Comparison of ENCODE assay signal across 1 cellular context in genomic region chr11:117223741-117224685, GRCh38.
TF ChIP-seq lines count a peak whose summit lies in the region.

No MANE protein-coding gene starts in this region.

TF ChIP-seq in K562, 482 proteins besides CTCF, POLR2A, EP300 and RAD21 (continued from another document and continues in another):
- TF ChIP-seq, protein P1, sequence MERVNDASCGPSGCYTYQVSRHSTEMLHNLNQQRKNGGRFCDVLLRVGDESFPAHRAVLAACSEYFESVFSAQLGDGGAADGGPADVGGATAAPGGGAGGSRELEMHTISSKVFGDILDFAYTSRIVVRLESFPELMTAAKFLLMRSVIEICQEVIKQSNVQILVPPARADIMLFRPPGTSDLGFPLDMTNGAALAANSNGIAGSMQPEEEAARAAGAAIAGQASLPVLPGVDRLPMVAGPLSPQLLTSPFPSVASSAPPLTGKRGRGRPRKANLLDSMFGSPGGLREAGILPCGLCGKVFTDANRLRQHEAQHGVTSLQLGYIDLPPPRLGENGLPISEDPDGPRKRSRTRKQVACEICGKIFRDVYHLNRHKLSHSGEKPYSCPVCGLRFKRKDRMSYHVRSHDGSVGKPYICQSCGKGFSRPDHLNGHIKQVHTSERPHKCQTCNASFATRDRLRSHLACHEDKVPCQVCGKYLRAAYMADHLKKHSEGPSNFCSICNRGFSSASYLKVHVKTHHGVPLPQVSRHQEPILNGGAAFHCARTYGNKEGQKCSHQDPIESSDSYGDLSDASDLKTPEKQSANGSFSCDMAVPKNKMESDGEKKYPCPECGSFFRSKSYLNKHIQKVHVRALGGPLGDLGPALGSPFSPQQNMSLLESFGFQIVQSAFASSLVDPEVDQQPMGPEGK (CRISPR knock-in tag; IDR thresholded peaks at IDR 0.05; ENCODE audit: borderline replicate concordance) = no peak
- TF ChIP-seq ZNF830 (CRISPR knock-in tag; IDR thresholded peaks at IDR 0.05) (no peak), ZNF740 (CRISPR knock-in tag; IDR thresholded peaks at IDR 0.05) (no peak), ZNF740 (tag; IDR thresholded peaks at IDR 0.05) (no peak), CBX2 (IDR thresholded peaks at IDR 0.05; ENCODE audit: insufficient read depth, low read length, poor library complexity, severe bottlenecking) (no peak), BACH1 (tag; IDR thresholded peaks at IDR 0.05) (no peak), TFAM (CRISPR knock-in tag; conservative IDR thresholded peaks at IDR 0.05) (no peak), ZNF175 (CRISPR knock-in tag; IDR thresholded peaks at IDR 0.05; ENCODE audit: low read depth) (0 out of 2 replicates have a peak, but pooled peaks have one; percentile 45), CBX8 (IDR thresholded peaks at IDR 0.05; ENCODE audit: borderline replicate concordance, extremely low read depth, low read depth, low read length, poor library complexity, severe bottlenecking) (no peak), SAP30 (IDR thresholded peaks at IDR 0.05; ENCODE audit: borderline replicate concordance, insufficient read depth, low read depth, low read length, poor library complexity, severe bottlenecking) (no peak), PRPF4 (IDR thresholded peaks at IDR 0.05; ENCODE audit: insufficient read depth, low read depth, low read length, poor library complexity, severe bottlenecking) (no peak), HMG20B (CRISPR knock-in tag; IDR thresholded peaks at IDR 0.05) (no peak), ZNF23 (CRISPR knock-in tag; IDR thresholded peaks at IDR 0.05) (no peak), ZNF124 (CRISPR knock-in tag; IDR thresholded peaks at IDR 0.05) (no peak), U2AF1 (optimal IDR thresholded peaks at IDR 0.05; ENCODE audit: low read depth, low read length) (no peak), SOX6 (IDR thresholded peaks at IDR 0.05) (peak; percentile 87), MYC (IDR thresholded peaks at IDR 0.05; ENCODE audit: low read depth, low read length) (no peak), MYC (CRISPR knock-in tag; IDR thresholded peaks at IDR 0.05; ENCODE audit: borderline replicate concordance, low read depth) (no peak), ZNF197 (CRISPR knock-in tag; IDR thresholded peaks at IDR 0.05; ENCODE audit: low read depth) (no peak), GATA2 (CRISPR knock-in tag; IDR thresholded peaks at IDR 0.05) (peak; percentile 92), ZNF253 (CRISPR knock-in tag; conservative IDR thresholded peaks at IDR 0.05) (no peak), EGR1 (conservative IDR thresholded peaks at IDR 0.05) (no peak), ZNF668 (CRISPR knock-in tag; IDR thresholded peaks at IDR 0.05) (no peak), BCLAF1 (IDR thresholded peaks at IDR 0.05; ENCODE audit: borderline replicate concordance in 1 of 2, control insufficient read depth in 1 of 2, low read depth in 2 of 2, low read length in 1 of 2) (no peak), BDP1 (IDR thresholded peaks at IDR 0.05; ENCODE audit: insufficient read depth, insufficient read length) (no peak), POU5F1 (IDR thresholded peaks at IDR 0.05; ENCODE audit: borderline replicate concordance, low read depth, low read length, partially characterized antibody) (no peak), ZC3H4 (CRISPR knock-in tag; IDR thresholded peaks at IDR 0.05; ENCODE audit: borderline replicate concordance) (no peak), HDAC6 (IDR thresholded peaks at IDR 0.05; ENCODE audit: low read depth, low read length) (no peak), NFIX (CRISPR knock-in tag; IDR thresholded peaks at IDR 0.05; ENCODE audit: low read depth) (no peak), CHAMP1 (IDR thresholded peaks at IDR 0.05) (no peak), SIN3A (IDR thresholded peaks at IDR 0.05; ENCODE audit: borderline replicate concordance in 2 of 2, control insufficient read depth in 1 of 2, low read depth in 2 of 2, low read length in 2 of 2) (peak in 1 of 2 experiments; percentile 61; a peak in 1 of 4 replicates), SIRT6 (IDR thresholded peaks at IDR 0.05; ENCODE audit: low read depth, low read length) (no peak), NR1H2 (CRISPR knock-in tag; IDR thresholded peaks at IDR 0.05) (no peak), USF1 (CRISPR knock-in tag; IDR thresholded peaks at IDR 0.05) (no peak), TAF7 (tag; IDR thresholded peaks at IDR 0.05) (no peak), JUND (IDR thresholded peaks at IDR 0.05; ENCODE audit: borderline replicate concordance, low read depth, low read length) (peak; percentile 60; the same call in 1 of the 2 replicates), JUND (tag; IDR thresholded peaks at IDR 0.05; ENCODE audit: borderline replicate concordance, low read depth, low read length) (peak; percentile 44; the same call in 1 of the 3 replicates), ZNF311 (CRISPR knock-in tag; IDR thresholded peaks at IDR 0.05) (no peak), GTF2F1 (IDR thresholded peaks at IDR 0.05; ENCODE audit: low read depth, low read length) (no peak), CHCHD3 (CRISPR knock-in tag; IDR thresholded peaks at IDR 0.05) (no peak), PML (IDR thresholded peaks at IDR 0.05; ENCODE audit: low read length) (peak; percentile 93), FOXA3 (CRISPR knock-in tag; conservative IDR thresholded peaks at IDR 0.05 in 1 of 2, IDR thresholded peaks at IDR 0.05 in 1 of 2) (no peak), ZBTB1 (CRISPR knock-in tag; IDR thresholded peaks at IDR 0.05; ENCODE audit: borderline replicate concordance, low read depth) (no peak), ZBTB7A (IDR thresholded peaks at IDR 0.05; ENCODE audit: borderline replicate concordance, control insufficient read depth, low read depth, low read length) (no peak), MEIS2 (IDR thresholded peaks at IDR 0.05; ENCODE audit: partially characterized antibody) (peak; percentile 98), PHB (CRISPR knock-in tag; IDR thresholded peaks at IDR 0.05) (no peak), ZFP1 (CRISPR knock-in tag; IDR thresholded peaks at IDR 0.05) (no peak)
- TF ChIP-seq, protein P2, sequence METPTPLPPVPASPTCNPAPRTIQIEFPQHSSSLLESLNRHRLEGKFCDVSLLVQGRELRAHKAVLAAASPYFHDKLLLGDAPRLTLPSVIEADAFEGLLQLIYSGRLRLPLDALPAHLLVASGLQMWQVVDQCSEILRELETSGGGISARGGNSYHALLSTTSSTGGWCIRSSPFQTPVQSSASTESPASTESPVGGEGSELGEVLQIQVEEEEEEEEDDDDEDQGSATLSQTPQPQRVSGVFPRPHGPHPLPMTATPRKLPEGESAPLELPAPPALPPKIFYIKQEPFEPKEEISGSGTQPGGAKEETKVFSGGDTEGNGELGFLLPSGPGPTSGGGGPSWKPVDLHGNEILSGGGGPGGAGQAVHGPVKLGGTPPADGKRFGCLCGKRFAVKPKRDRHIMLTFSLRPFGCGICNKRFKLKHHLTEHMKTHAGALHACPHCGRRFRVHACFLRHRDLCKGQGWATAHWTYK (CRISPR knock-in tag; IDR thresholded peaks at IDR 0.05) = no peak
- TF ChIP-seq, protein P3, sequence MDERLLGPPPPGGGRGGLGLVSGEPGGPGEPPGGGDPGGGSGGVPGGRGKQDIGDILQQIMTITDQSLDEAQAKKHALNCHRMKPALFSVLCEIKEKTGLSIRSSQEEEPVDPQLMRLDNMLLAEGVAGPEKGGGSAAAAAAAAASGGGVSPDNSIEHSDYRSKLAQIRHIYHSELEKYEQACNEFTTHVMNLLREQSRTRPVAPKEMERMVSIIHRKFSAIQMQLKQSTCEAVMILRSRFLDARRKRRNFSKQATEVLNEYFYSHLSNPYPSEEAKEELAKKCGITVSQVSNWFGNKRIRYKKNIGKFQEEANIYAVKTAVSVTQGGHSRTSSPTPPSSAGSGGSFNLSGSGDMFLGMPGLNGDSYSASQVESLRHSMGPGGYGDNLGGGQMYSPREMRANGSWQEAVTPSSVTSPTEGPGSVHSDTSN (CRISPR knock-in tag; IDR thresholded peaks at IDR 0.05; ENCODE audit: low read depth) = 0 out of 2 replicates have a peak, but pooled peaks have one; percentile 40
- TF ChIP-seq, protein P3 (tag; conservative IDR thresholded peaks at IDR 0.05; ENCODE audit: low read depth) = peak; percentile 92
- TF ChIP-seq, protein P4, sequence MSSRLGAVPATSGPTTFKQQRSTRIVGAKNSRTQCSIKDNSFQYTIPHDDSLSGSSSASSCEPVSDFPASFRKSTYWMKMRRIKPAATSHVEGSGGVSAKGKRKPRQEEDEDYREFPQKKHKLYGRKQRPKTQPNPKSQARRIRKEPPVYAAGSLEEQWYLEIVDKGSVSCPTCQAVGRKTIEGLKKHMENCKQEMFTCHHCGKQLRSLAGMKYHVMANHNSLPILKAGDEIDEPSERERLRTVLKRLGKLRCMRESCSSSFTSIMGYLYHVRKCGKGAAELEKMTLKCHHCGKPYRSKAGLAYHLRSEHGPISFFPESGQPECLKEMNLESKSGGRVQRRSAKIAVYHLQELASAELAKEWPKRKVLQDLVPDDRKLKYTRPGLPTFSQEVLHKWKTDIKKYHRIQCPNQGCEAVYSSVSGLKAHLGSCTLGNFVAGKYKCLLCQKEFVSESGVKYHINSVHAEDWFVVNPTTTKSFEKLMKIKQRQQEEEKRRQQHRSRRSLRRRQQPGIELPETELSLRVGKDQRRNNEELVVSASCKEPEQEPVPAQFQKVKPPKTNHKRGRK (tag; IDR thresholded peaks at IDR 0.05) = no peak
- TF ChIP-seq, protein P5, sequence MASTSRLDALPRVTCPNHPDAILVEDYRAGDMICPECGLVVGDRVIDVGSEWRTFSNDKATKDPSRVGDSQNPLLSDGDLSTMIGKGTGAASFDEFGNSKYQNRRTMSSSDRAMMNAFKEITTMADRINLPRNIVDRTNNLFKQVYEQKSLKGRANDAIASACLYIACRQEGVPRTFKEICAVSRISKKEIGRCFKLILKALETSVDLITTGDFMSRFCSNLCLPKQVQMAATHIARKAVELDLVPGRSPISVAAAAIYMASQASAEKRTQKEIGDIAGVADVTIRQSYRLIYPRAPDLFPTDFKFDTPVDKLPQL (IDR thresholded peaks at IDR 0.05; ENCODE audit: extremely low read depth, insufficient read length) = no peak
